In genomic region chr21:37000381-37000780, GRCh38 we compare ENCODE assay signal across 16 cellular contexts. TPM values are rescaled to one million over a fixed set of nuclear protein-coding genes. Genes with fewer than 3 reads are reported as not detected.
DNase-seq lines count a peak whose midpoint lies in the region; TF ChIP-seq lines count a peak whose summit lies in the region.
"Had no signal": no experiment of that assay in that cellular context is flagged by ENCODE, and none has a peak within 500 bp of the region (broad histone marks: within the 10 kb centered on the region; RNA-seq: fewer than 3 reads in every experiment).

No MANE protein-coding gene starts in this region.

- no peak overlapping the region for H3K27ac ChIP-seq in coronary artery
- H3K27ac ChIP-seq: KMS-11, left ventricle myocardium inferior had no signal

- no peak overlapping the region for H3K4me3 Mint-ChIP-seq in activated naive CD4-positive, alpha-beta T cell treated with anti-CD3 and anti-CD28 coated beads, Interleukin-2, amount 50 U/mL, for 24 hours
- no peak overlapping the region for H3K4me3 Mint-ChIP-seq in mesothelial cell of epicardium
- H3K4me3 Mint-ChIP-seq in activated naive CD8-positive, alpha-beta T cell treated with anti-CD3 and anti-CD28 coated beads for 36 hours = no peak overlapping the region
- H3K4me3 Mint-ChIP-seq: activated CD8-positive, alpha-beta memory T cell treated with anti-CD3 and anti-CD28 coated beads, Interleukin-2, amount 10 ng/mL, durations not matched to agents 7 days and 5 days; stimulated activated naive CD8-positive, alpha-beta T cell treated with anti-CD3 and anti-CD28 coated beads, Interleukin-15, Interleukin-2, amounts not matched to agents 100 ng/mL and 50 ng/mL, for 24 hours had no signal

- no peak for DNase-seq in activated naive CD4-positive, alpha-beta T cell treated with anti-CD3 and anti-CD28 coated beads, Interleukin-2, amount 50 U/mL, for 16 hours
- DNase-seq in NCI-H226 (peak; percentile 25), astrocyte of the spinal cord (ENCODE audit: low read depth, low spot score) (no peak), mesothelial cell of epicardium (ENCODE audit: low spot score in 2 of 2, unreplicated experiment in 2 of 2) (no peak), coronary artery (ENCODE audit: low spot score) (no peak)
- no peak for DNase-seq in stimulated activated naive CD4-positive, alpha-beta T cell treated with Interleukin-2 at 50 U/mL for 16 hours (lab: John Stamatoyannopoulos, UW)
- DNase-seq in activated naive CD8-positive, alpha-beta T cell treated with anti-CD3 and anti-CD28 coated beads for 36 hours = no peak
- DNase-seq: activated CD8-positive, alpha-beta memory T cell treated with anti-CD3 and anti-CD28 coated beads, Interleukin-2, amount 10 ng/mL, durations not matched to agents 7 days and 5 days; activated gamma-delta T cell treated with Interleukin-2 at 50 U/mL for 16 hours; Caco-2; left ventricle myocardium inferior; NCI-H510A treated with DMSO at 0.1 percent for 48 hours had no signal

- TF ChIP-seq CTCF in astrocyte of the spinal cord (IDR thresholded peaks at IDR 0.05; ENCODE audit: low read depth, low read length) (peak; percentile 5), mesothelial cell of epicardium (IDR thresholded peaks at IDR 0.05; ENCODE audit: unreplicated experiment) (no peak), coronary artery (IDR thresholded peaks at IDR 0.05) (no peak)

- peaks cover 16% of the 10 kb centered on the region for H3K4me1 Mint-ChIP-seq in activated naive CD4-positive, alpha-beta T cell treated with anti-CD3 and anti-CD28 coated beads, Interleukin-2, amount 50 U/mL, for 24 hours
- no peaks in the 10 kb centered on the region for H3K4me1 Mint-ChIP-seq in mesothelial cell of epicardium
- H3K4me1 Mint-ChIP-seq in activated naive CD8-positive, alpha-beta T cell treated with anti-CD3 and anti-CD28 coated beads for 36 hours = no peaks in the 10 kb centered on the region

- H3K4me3 ChIP-seq in astrocyte of the spinal cord (ENCODE audit: low read depth, low read length) (no peak overlapping the region), coronary artery (no peak overlapping the region)
- H3K4me3 ChIP-seq: left ventricle myocardium inferior had no signal

- in situ Hi-C loops in astrocyte of the spinal cord (cut with HindIII; ENCODE audit: low sequenced_read_pairs) = no loop called here

- H3K27me3 Mint-ChIP-seq in activated naive CD4-positive, alpha-beta T cell treated with anti-CD3 and anti-CD28 coated beads, Interleukin-2, amount 50 U/mL, for 24 hours = no peaks in the 10 kb centered on the region
- H3K27me3 Mint-ChIP-seq in mesothelial cell of epicardium (ENCODE audit: low read depth) = peaks cover 22% of the 10 kb centered on the region
- H3K27me3 Mint-ChIP-seq in activated naive CD8-positive, alpha-beta T cell treated with anti-CD3 and anti-CD28 coated beads for 36 hours = no peaks in the 10 kb centered on the region
- H3K27me3 Mint-ChIP-seq: activated CD8-positive, alpha-beta memory T cell treated with anti-CD3 and anti-CD28 coated beads, Interleukin-2, amount 10 ng/mL, durations not matched to agents 7 days and 5 days; stimulated activated naive CD8-positive, alpha-beta T cell treated with anti-CD3 and anti-CD28 coated beads, Interleukin-15, Interleukin-2, amounts not matched to agents 100 ng/mL and 50 ng/mL, for 24 hours had no signal

- H3K9me3 Mint-ChIP-seq in activated naive CD4-positive, alpha-beta T cell treated with anti-CD3 and anti-CD28 coated beads, Interleukin-2, amount 50 U/mL, for 24 hours = no peaks in the 10 kb centered on the region
- no peaks in the 10 kb centered on the region for H3K9me3 Mint-ChIP-seq in mesothelial cell of epicardium
- H3K9me3 Mint-ChIP-seq in activated naive CD8-positive, alpha-beta T cell treated with anti-CD3 and anti-CD28 coated beads for 36 hours = no peaks in the 10 kb centered on the region
- H3K9me3 Mint-ChIP-seq: stimulated activated naive CD8-positive, alpha-beta T cell treated with anti-CD3 and anti-CD28 coated beads, Interleukin-15, Interleukin-2, amounts not matched to agents 100 ng/mL and 50 ng/mL, for 24 hours had no signal

- no peaks in the 10 kb centered on the region for H3K36me3 Mint-ChIP-seq in activated naive CD4-positive, alpha-beta T cell treated with anti-CD3 and anti-CD28 coated beads, Interleukin-2, amount 50 U/mL, for 24 hours
- H3K36me3 Mint-ChIP-seq in mesothelial cell of epicardium = no peaks in the 10 kb centered on the region
- no peaks in the 10 kb centered on the region for H3K36me3 Mint-ChIP-seq in activated naive CD8-positive, alpha-beta T cell treated with anti-CD3 and anti-CD28 coated beads for 36 hours
- H3K36me3 Mint-ChIP-seq: activated CD8-positive, alpha-beta memory T cell treated with anti-CD3 and anti-CD28 coated beads, Interleukin-2, amount 10 ng/mL, durations not matched to agents 7 days and 5 days had no signal

- peak overlapping the region; percentile 36 for H3K27ac Mint-ChIP-seq in activated naive CD4-positive, alpha-beta T cell treated with anti-CD3 and anti-CD28 coated beads, Interleukin-2, amount 50 U/mL, for 24 hours
- H3K27ac Mint-ChIP-seq in mesothelial cell of epicardium = no peak overlapping the region
- no peak overlapping the region for H3K27ac Mint-ChIP-seq in activated naive CD8-positive, alpha-beta T cell treated with anti-CD3 and anti-CD28 coated beads for 36 hours
- H3K27ac Mint-ChIP-seq: activated CD8-positive, alpha-beta memory T cell treated with anti-CD3 and anti-CD28 coated beads, Interleukin-2, amount 10 ng/mL, durations not matched to agents 7 days and 5 days; stimulated activated naive CD8-positive, alpha-beta T cell treated with anti-CD3 and anti-CD28 coated beads, Interleukin-15, Interleukin-2, amounts not matched to agents 100 ng/mL and 50 ng/mL, for 24 hours had no signal

RNA-seq across cellular contexts. Expression of gene RIPPLY3, which starts 6.1 kb away (rescaled TPM):
- total RNA-seq in mesothelial cell of epicardium = 0.22 to 0.54 TPM (median 0.38 TPM) in 3 replicates
- total RNA-seq in activated naive CD8-positive, alpha-beta T cell treated with anti-CD3 and anti-CD28 coated beads for 36 hours = under 1 TPM in 1 of 2 experiments, not detected in 1; 0.10 TPM
- total RNA-seq: left ventricle myocardium inferior, urinary bladder had no signal

RNA-seq across cellular contexts. Expression of gene HLCS, which starts 33.9 kb away (rescaled TPM):
- 19.8 to 20.2 TPM (median 19.8 TPM) in 3 replicates for total RNA-seq in mesothelial cell of epicardium
- 10 to 100 TPM; 12.2 to 13.7 TPM for total RNA-seq in activated naive CD8-positive, alpha-beta T cell treated with anti-CD3 and anti-CD28 coated beads for 36 hours
